In the genomic region with DNA sequence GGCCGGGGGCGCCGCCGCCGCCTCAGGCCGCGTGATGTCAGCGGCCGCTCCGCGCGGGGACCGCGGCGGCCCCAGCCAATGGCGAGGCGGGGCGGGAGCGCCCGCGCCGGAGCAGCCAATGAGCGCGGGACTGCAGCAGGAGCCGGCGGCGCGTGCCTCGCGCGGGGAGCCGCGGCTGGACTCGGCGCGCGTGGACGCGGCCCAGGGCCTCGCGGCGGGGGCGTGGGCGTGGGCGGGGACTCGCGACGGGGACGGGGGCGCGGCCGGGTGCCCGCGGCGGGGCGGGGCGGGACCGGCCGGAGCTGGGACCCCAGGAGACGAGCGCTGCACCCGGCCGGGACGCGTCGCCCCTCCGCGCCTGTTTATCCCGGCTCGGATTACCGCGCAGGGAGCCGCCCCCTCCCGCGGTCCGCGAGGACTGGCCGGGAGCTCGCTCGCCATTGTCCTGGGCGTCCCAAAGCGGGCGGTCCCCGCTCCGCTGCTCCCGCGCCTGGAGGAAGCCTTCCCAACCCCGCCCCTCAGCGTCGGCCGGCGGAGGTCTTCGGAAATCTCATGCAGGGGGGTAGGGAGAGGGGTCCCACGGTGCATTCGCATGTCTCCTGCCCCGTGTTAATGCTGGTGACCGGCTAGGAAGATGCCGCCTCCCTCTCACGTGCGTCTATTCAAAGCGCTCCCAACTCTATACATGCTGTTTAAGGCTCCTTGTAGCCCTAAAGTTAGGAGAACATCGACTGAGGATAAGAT, we compare ENCODE assay signal across 8 cellular contexts. TPM values are rescaled to one million over a fixed set of nuclear protein-coding genes. Genes with fewer than 3 reads are reported as not detected.
DNase-seq lines count a peak whose midpoint lies in the region; ATAC-seq and TF ChIP-seq lines count a peak whose summit lies in the region.

A gene (minus strand): TSS at position 33 of the 744 bp plus-strand sequence. CDS start 253 bp downstream, outside the sequence.

- TF ChIP-seq CTCF in GM12865 (IDR thresholded peaks at IDR 0.05; ENCODE audit: insufficient read depth, low read depth, low read length, missing control alignments) (no peak), esophagus squamous epithelium (IDR thresholded peaks at IDR 0.05) (no peak), subcutaneous adipose tissue (IDR thresholded peaks at IDR 0.05; ENCODE audit: low read depth) (no peak)

- peaks cover 2% of the 10 kb centered on the region for H3K27me3 Mint-ChIP-seq in activated T-cell treated with anti-CD3 and anti-CD28 coated beads, Interleukin-2, amount 50 U/mL, for 4 hours (ENCODE audit: low read depth)

- peak within 1 kb of the TSS; percentile 77 for H3K4me3 Mint-ChIP-seq in activated T-cell treated with anti-CD3 and anti-CD28 coated beads, Interleukin-2, amount 50 U/mL, for 4 hours

- H3K27me3 ChIP-seq in esophagus squamous epithelium (peaks cover 0 to 72% (median 2%) of the 10 kb centered on the region in 4 donors), muscle layer of colon (ENCODE audit: control insufficient read depth in 1 of 2, insufficient read depth in 2 of 2, low read length in 2 of 2) (peaks cover 8 to 16% of the 10 kb centered on the region in 2 donors)

- H3K36me3 ChIP-seq in esophagus squamous epithelium (no peaks in the 10 kb centered on the region), muscle layer of colon (ENCODE audit: insufficient read depth, low read length) (no peaks in the 10 kb centered on the region)

- H3K9me3 ChIP-seq in esophagus squamous epithelium (no peaks in the 10 kb centered on the region), muscle layer of colon (ENCODE audit: low read length) (no peaks in the 10 kb centered on the region)

- peaks cover 3% of the 10 kb centered on the region for H3K9me3 Mint-ChIP-seq in activated T-cell treated with anti-CD3 and anti-CD28 coated beads, Interleukin-2, amount 50 U/mL, for 4 hours

- H3K36me3 Mint-ChIP-seq in activated T-cell treated with anti-CD3 and anti-CD28 coated beads, Interleukin-2, amount 50 U/mL, for 4 hours (ENCODE audit: insufficient read depth), result no peaks in the 10 kb centered on the region

- H3K27ac ChIP-seq in esophagus squamous epithelium (peak within 1 kb of the TSS; percentile 24 to 67 (median 52)), muscle layer of colon (ENCODE audit: low read depth, low read length) (no peak within 1 kb of the TSS)

- H3K4me1 ChIP-seq in esophagus squamous epithelium (peaks cover 9 to 26% (median 18%) of the 10 kb centered on the region in 3 donors), muscle layer of colon (ENCODE audit: insufficient read depth, low read length) (peaks cover 6% of the 10 kb centered on the region)

- TF ChIP-seq POLR2A in esophagus squamous epithelium (IDR thresholded peaks at IDR 0.05), result no peak

- H3K4me1 Mint-ChIP-seq in activated T-cell treated with anti-CD3 and anti-CD28 coated beads, Interleukin-2, amount 50 U/mL, for 4 hours (ENCODE audit: low read depth), result peaks cover 62% of the 10 kb centered on the region

- 0% methylated on average over 1 of the region's 102 CpGs; no CpG with 5 or more reads in 1 of the 2 donors for WGBS in esophagus squamous epithelium, 2 donors

- H3K9ac ChIP-seq in muscle layer of colon (ENCODE audit: low read length), result no peak within 1 kb of the TSS

- peak; percentile 52 for ATAC-seq in HG02840 (IDR thresholded peaks at IDR 0.05; ENCODE audit: low FRiP score, unreplicated experiment)
- ATAC-seq in activated T-cell treated with anti-CD3 and anti-CD28 coated beads, Interleukin-2, amount 50 U/mL, for 4 hours, result peak; percentile 91 to 93

- intact Hi-C loops in esophagus squamous epithelium (cut with DNase I), result no loop called here

- DNase-seq in GM12865 (ENCODE audit: low read depth), result peak; percentile 72
- peak; percentile 54 for DNase-seq in NCI-H510A treated with DMSO at 0.1 percent for 48 hours (lab: John Stamatoyannopoulos, UW)
- peak; percentile 61 for DNase-seq in activated T-cell treated with anti-CD3 and anti-CD28 coated beads, Interleukin-2, amount 50 U/mL, for 4 hours
- no peak for DNase-seq in esophagus squamous epithelium (lab: John Stamatoyannopoulos, UW)
- DNase-seq in NAMALWA (ENCODE audit: low spot score), result no peak

- H3K4me3 ChIP-seq in GM12865 (ENCODE audit: low read depth, low read length) (peak within 1 kb of the TSS; percentile 96), esophagus squamous epithelium (peak within 1 kb of the TSS; percentile 34 to 80 (median 56)), muscle layer of colon (ENCODE audit: low read depth in 1 of 2, low read length in 2 of 2) (peak within 1 kb of the TSS; percentile 58 to 59)

RNA-seq across cellular contexts. Expression of the gene that starts here (rescaled TPM):
- total RNA-seq in activated T-cell treated with anti-CD3 and anti-CD28 coated beads, Interleukin-2, amount 50 U/mL, for 4 hours, result 10 to 100 TPM; 13.3 to 16.7 (median 14.9) TPM
- 1 to 10 TPM in 1 of 4 donors, under 1 TPM in 3; 0.11 to 3.4 (median 0.26) TPM for total RNA-seq in esophagus squamous epithelium
- total RNA-seq in subcutaneous adipose tissue, result 10 to 100 TPM in 3 of 4 donors, 1 to 10 TPM in 1; 8.1 to 67.1 (median 23.9) TPM

Comparison
In these comparisons a context has a peak if more than half of its experiments do, and no peak if none do; other contexts are left out.
1. DNase-seq: peak in GM12865 (single experiment), NCI-H510A treated with DMSO at 0.1 percent for 48 hours (single experiment) and activated T-cell treated with anti-CD3 and anti-CD28 coated beads, Interleukin-2, amount 50 U/mL, for 4 hours (single experiment); none in esophagus squamous epithelium (single experiment) and NAMALWA (single experiment).
2. Peak in every context shown above with its lines, with median percentiles within 50 percentile points of each other: H3K4me3 ChIP-seq.